In genomic region chr22:19218541-19219233, GRCh38 we compare ENCODE assay signal across 1 cellular context.
TF ChIP-seq lines count a peak whose summit lies in the region.

No MANE protein-coding gene starts in this region.

TF ChIP-seq in HEK293, 187 proteins besides CTCF, POLR2A, EP300 and RAD21 (continued from another document and continues in another):
- TF ChIP-seq ZNF488 (tag by site-specific recombination; IDR thresholded peaks at IDR 0.05), result no peak
- no peak for TF ChIP-seq HOXD13 (CRISPR knock-in tag; IDR thresholded peaks at IDR 0.05; ENCODE audit: borderline replicate concordance)
- no peak for TF ChIP-seq ZNF785 (tag by site-specific recombination; IDR thresholded peaks at IDR 0.05)
- TF ChIP-seq, protein P1, sequence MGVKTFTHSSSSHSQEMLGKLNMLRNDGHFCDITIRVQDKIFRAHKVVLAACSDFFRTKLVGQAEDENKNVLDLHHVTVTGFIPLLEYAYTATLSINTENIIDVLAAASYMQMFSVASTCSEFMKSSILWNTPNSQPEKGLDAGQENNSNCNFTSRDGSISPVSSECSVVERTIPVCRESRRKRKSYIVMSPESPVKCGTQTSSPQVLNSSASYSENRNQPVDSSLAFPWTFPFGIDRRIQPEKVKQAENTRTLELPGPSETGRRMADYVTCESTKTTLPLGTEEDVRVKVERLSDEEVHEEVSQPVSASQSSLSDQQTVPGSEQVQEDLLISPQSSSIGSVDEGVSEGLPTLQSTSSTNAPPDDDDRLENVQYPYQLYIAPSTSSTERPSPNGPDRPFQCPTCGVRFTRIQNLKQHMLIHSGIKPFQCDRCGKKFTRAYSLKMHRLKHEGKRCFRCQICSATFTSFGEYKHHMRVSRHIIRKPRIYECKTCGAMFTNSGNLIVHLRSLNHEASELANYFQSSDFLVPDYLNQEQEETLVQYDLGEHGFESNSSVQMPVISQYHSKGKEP (tag by site-specific recombination; IDR thresholded peaks at IDR 0.05), result no peak
- TF ChIP-seq HOXA7 (CRISPR knock-in tag; IDR thresholded peaks at IDR 0.05; ENCODE audit: borderline replicate concordance), result no peak
- TF ChIP-seq ZNF248 (tag by site-specific recombination; IDR thresholded peaks at IDR 0.05), result no peak
- no peak for TF ChIP-seq OSR2 (tag by site-specific recombination; IDR thresholded peaks at IDR 0.05)
- TF ChIP-seq ZNF239 (tag by site-specific recombination; IDR thresholded peaks at IDR 0.05), result no peak
- TF ChIP-seq WT1 (tag by site-specific recombination; IDR thresholded peaks at IDR 0.05), result no peak
- TF ChIP-seq ZNF549 (tag by site-specific recombination; IDR thresholded peaks at IDR 0.05), result no peak
- TF ChIP-seq ZNF184 (tag by site-specific recombination; IDR thresholded peaks at IDR 0.05), result no peak
- TF ChIP-seq MZF1 (tag by site-specific recombination; IDR thresholded peaks at IDR 0.05; ENCODE audit: borderline replicate concordance), result peak; percentile 72; the same call in 1 of the 2 replicates
- TF ChIP-seq ZNF677 (tag by site-specific recombination; IDR thresholded peaks at IDR 0.05), result no peak
- no peak for TF ChIP-seq ZNF707 (tag by site-specific recombination; IDR thresholded peaks at IDR 0.05)
- no peak for TF ChIP-seq KLF10 (tag by site-specific recombination; IDR thresholded peaks at IDR 0.05)
- TF ChIP-seq, protein P2, sequence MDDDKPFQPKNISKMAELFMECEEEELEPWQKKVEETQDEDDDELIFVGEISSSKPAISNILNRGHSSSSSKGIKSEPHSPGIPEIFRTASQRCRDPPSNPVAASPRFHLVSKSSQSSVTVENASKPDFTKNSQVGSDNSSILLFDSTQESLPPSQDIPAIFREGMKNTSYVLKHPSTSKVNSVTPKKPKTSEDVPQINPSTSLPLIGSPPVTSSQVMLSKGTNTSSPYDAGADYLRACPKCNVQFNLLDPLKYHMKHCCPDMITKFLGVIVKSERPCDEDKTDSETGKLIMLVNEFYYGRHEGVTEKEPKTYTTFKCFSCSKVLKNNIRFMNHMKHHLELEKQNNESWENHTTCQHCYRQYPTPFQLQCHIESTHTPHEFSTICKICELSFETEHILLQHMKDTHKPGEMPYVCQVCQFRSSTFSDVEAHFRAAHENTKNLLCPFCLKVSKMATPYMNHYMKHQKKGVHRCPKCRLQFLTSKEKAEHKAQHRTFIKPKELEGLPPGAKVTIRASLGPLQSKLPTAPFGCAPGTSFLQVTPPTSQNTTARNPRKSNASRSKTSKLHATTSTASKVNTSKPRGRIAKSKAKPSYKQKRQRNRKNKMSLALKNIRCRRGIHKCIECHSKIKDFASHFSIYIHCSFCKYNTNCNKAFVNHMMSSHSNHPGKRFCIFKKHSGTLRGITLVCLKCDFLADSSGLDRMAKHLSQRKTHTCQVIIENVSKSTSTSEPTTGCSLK (tag by site-specific recombination; IDR thresholded peaks at IDR 0.05), result no peak
- no peak for TF ChIP-seq ZIC2 (tag by site-specific recombination; IDR thresholded peaks at IDR 0.05)
- no peak for TF ChIP-seq YY2 (tag by site-specific recombination; IDR thresholded peaks at IDR 0.05)
- TF ChIP-seq ZNF23 (tag by site-specific recombination; IDR thresholded peaks at IDR 0.05; ENCODE audit: borderline replicate concordance), result no peak
- no peak for TF ChIP-seq ZNF169 (tag by site-specific recombination; IDR thresholded peaks at IDR 0.05)
- TF ChIP-seq ZNF19 (tag by site-specific recombination; IDR thresholded peaks at IDR 0.05; ENCODE audit: low read depth), result 0 out of 2 replicates have a peak, but pooled peaks have one; percentile 46
- no peak for TF ChIP-seq KLF9 (tag by site-specific recombination; IDR thresholded peaks at IDR 0.05; ENCODE audit: low read depth)
- no peak for TF ChIP-seq ZNF132 (tag by site-specific recombination; IDR thresholded peaks at IDR 0.05; ENCODE audit: borderline replicate concordance)
- no peak for TF ChIP-seq ZNF658 (tag by site-specific recombination; IDR thresholded peaks at IDR 0.05)
- TF ChIP-seq ZNF2 (tag by site-specific recombination; IDR thresholded peaks at IDR 0.05), result no peak
- TF ChIP-seq, protein P3, sequence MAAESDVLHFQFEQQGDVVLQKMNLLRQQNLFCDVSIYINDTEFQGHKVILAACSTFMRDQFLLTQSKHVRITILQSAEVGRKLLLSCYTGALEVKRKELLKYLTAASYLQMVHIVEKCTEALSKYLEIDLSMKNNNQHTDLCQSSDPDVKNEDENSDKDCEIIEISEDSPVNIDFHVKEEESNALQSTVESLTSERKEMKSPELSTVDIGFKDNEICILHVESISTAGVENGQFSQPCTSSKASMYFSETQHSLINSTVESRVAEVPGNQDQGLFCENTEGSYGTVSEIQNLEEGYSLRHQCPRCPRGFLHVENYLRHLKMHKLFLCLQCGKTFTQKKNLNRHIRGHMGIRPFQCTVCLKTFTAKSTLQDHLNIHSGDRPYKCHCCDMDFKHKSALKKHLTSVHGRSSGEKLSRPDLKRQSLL (tag by site-specific recombination; IDR thresholded peaks at IDR 0.05), result no peak
- peak; percentile 92 for TF ChIP-seq ZNF558 (tag by site-specific recombination; IDR thresholded peaks at IDR 0.05)
- no peak for TF ChIP-seq SETDB1 (IDR thresholded peaks at IDR 0.05; ENCODE audit: insufficient read length, low read length)
- TF ChIP-seq ZNF16 (tag by site-specific recombination; IDR thresholded peaks at IDR 0.05; ENCODE audit: low read depth), result peak; percentile 16; the same call in 1 of the 2 replicates
- TF ChIP-seq ZNF354C (tag by site-specific recombination; IDR thresholded peaks at IDR 0.05; ENCODE audit: borderline replicate concordance, low read depth), result peak; percentile 95
- no peak for TF ChIP-seq ZNF48 (tag by site-specific recombination; IDR thresholded peaks at IDR 0.05)
- peak; percentile 71 for TF ChIP-seq ZBTB21 (tag by site-specific recombination; IDR thresholded peaks at IDR 0.05)
- no peak for TF ChIP-seq ZSCAN5A (tag by site-specific recombination; IDR thresholded peaks at IDR 0.05)
- no peak for TF ChIP-seq ZNF830 (tag by site-specific recombination; IDR thresholded peaks at IDR 0.05; ENCODE audit: low read depth)
- TF ChIP-seq ZNF121 (tag by site-specific recombination; IDR thresholded peaks at IDR 0.05), result peak; percentile 86
- TF ChIP-seq ZNF621 (tag by site-specific recombination; IDR thresholded peaks at IDR 0.05), result no peak
- no peak for TF ChIP-seq GLIS1 (tag by site-specific recombination; IDR thresholded peaks at IDR 0.05)
- no peak for TF ChIP-seq ZNF585B (tag by site-specific recombination; IDR thresholded peaks at IDR 0.05)
- TF ChIP-seq ZNF146 (tag by site-specific recombination; IDR thresholded peaks at IDR 0.05), result no peak
- TF ChIP-seq REST (tag by site-specific recombination; IDR thresholded peaks at IDR 0.05), result peak; percentile 71
- no peak for TF ChIP-seq ZNF10 (tag by site-specific recombination; IDR thresholded peaks at IDR 0.05)
- TF ChIP-seq, protein P4, sequence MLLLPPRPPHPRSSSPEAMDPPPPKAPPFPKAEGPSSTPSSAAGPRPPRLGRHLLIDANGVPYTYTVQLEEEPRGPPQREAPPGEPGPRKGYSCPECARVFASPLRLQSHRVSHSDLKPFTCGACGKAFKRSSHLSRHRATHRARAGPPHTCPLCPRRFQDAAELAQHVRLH (tag by site-specific recombination; IDR thresholded peaks at IDR 0.05), result 0 out of 2 replicates have a peak, but pooled peaks have one; percentile 65
- TF ChIP-seq, protein P5, sequence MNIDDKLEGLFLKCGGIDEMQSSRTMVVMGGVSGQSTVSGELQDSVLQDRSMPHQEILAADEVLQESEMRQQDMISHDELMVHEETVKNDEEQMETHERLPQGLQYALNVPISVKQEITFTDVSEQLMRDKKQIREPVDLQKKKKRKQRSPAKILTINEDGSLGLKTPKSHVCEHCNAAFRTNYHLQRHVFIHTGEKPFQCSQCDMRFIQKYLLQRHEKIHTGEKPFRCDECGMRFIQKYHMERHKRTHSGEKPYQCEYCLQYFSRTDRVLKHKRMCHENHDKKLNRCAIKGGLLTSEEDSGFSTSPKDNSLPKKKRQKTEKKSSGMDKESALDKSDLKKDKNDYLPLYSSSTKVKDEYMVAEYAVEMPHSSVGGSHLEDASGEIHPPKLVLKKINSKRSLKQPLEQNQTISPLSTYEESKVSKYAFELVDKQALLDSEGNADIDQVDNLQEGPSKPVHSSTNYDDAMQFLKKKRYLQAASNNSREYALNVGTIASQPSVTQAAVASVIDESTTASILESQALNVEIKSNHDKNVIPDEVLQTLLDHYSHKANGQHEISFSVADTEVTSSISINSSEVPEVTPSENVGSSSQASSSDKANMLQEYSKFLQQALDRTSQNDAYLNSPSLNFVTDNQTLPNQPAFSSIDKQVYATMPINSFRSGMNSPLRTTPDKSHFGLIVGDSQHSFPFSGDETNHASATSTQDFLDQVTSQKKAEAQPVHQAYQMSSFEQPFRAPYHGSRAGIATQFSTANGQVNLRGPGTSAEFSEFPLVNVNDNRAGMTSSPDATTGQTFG (tag by site-specific recombination; IDR thresholded peaks at IDR 0.05; ENCODE audit: borderline replicate concordance), result no peak
- TF ChIP-seq ZNF302 (tag by site-specific recombination; IDR thresholded peaks at IDR 0.05; ENCODE audit: low read depth), result 0 out of 2 replicates have a peak, but pooled peaks have one; percentile 61
- TF ChIP-seq ZNF433 (tag by site-specific recombination; IDR thresholded peaks at IDR 0.05; ENCODE audit: low read depth), result peak; percentile 87
- TF ChIP-seq, protein P6, sequence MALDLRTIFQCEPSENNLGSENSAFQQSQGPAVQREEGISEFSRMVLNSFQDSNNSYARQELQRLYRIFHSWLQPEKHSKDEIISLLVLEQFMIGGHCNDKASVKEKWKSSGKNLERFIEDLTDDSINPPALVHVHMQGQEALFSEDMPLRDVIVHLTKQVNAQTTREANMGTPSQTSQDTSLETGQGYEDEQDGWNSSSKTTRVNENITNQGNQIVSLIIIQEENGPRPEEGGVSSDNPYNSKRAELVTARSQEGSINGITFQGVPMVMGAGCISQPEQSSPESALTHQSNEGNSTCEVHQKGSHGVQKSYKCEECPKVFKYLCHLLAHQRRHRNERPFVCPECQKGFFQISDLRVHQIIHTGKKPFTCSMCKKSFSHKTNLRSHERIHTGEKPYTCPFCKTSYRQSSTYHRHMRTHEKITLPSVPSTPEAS (tag by site-specific recombination; IDR thresholded peaks at IDR 0.05), result no peak
- no peak for TF ChIP-seq ZNF157 (tag by site-specific recombination; IDR thresholded peaks at IDR 0.05)
- TF ChIP-seq ZNF280D (tag by site-specific recombination; IDR thresholded peaks at IDR 0.05), result no peak
- TF ChIP-seq SP3 (tag by site-specific recombination; IDR thresholded peaks at IDR 0.05), result no peak; the same call in 1 of the 2 replicates
- TF ChIP-seq ZFP69B (tag by site-specific recombination; IDR thresholded peaks at IDR 0.05), result no peak
- TF ChIP-seq EGR2 (tag by site-specific recombination; IDR thresholded peaks at IDR 0.05; ENCODE audit: low read depth), result no peak
